ENCODE assay signal across 1 cellular context in the genomic region with DNA sequence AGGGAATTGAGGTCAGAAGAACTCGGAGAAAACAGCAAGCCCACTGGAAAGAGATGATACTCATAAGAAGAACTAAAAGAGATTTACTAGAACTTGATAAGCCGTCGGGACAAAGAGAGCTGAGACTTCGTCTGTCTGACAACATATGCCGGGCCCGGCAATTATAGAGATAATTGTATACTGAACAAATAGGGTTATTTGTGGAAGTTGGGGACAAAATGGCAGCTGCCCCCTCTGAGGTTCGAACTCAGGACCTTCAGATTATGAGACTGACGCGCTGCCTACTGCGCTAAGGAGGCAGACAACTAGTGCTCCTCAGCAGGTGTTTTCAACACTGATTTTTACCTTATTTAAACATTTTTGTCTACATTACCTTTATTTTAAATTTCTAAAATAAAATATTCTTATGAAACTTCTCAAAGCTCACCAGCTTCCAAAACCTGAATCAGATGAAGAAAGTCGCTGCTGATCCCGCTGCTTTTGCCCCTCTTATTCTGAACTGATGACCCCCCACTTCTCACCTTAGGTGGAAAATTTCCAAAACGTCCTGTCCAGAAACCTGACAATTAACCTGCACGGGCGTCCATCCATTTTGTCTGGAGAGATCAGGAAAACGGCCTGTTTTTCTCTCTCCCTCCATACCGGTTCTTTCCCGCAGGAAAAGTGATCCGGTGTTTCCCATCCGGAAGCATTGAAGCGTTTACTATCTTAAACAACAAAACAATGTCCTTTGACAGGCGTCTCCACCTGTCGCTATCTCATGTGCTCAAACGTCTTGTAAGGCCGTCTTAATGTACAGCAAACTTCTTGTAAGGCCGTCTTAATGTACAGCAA.
A peak's percentile ranks its signal among the peaks of the same experiment; 100 is the strongest.
TF ChIP-seq lines count a peak whose summit lies in the region.

No MANE protein-coding gene starts in this region.

TF ChIP-seq in HepG2, 621 proteins besides CTCF, POLR2A, EP300 and RAD21 (continued from another document and continues in another):
- no peak for TF ChIP-seq ZNF276 (CRISPR knock-in tag; IDR thresholded peaks at IDR 0.05; ENCODE audit: low read depth)
- no peak for TF ChIP-seq TSC22D2 (CRISPR knock-in tag; IDR thresholded peaks at IDR 0.05; ENCODE audit: borderline replicate concordance)
- TF ChIP-seq NKX3-1 (CRISPR knock-in tag; IDR thresholded peaks at IDR 0.05) = peak; percentile 68; the same call in 1 of the 2 replicates
- TF ChIP-seq ZNF766 (CRISPR knock-in tag; IDR thresholded peaks at IDR 0.05; ENCODE audit: borderline replicate concordance) = peak; percentile 60; the same call in 1 of the 2 replicates
- TF ChIP-seq ZBTB43 (CRISPR knock-in tag; conservative IDR thresholded peaks at IDR 0.05) = 0 out of 2 replicates have a peak, but pooled peaks have one; percentile 25
- TF ChIP-seq MBNL3 (CRISPR knock-in tag; conservative IDR thresholded peaks at IDR 0.05) = no peak
- TF ChIP-seq FOSL2 (CRISPR knock-in tag; IDR thresholded peaks at IDR 0.05) = peak; percentile 56
- TF ChIP-seq EED (CRISPR knock-in tag; IDR thresholded peaks at IDR 0.05) = no peak
- peak; percentile 26; the same call in 1 of the 2 replicates for TF ChIP-seq ARID4A (CRISPR knock-in tag; IDR thresholded peaks at IDR 0.05; ENCODE audit: borderline replicate concordance)
- TF ChIP-seq, protein P1, sequence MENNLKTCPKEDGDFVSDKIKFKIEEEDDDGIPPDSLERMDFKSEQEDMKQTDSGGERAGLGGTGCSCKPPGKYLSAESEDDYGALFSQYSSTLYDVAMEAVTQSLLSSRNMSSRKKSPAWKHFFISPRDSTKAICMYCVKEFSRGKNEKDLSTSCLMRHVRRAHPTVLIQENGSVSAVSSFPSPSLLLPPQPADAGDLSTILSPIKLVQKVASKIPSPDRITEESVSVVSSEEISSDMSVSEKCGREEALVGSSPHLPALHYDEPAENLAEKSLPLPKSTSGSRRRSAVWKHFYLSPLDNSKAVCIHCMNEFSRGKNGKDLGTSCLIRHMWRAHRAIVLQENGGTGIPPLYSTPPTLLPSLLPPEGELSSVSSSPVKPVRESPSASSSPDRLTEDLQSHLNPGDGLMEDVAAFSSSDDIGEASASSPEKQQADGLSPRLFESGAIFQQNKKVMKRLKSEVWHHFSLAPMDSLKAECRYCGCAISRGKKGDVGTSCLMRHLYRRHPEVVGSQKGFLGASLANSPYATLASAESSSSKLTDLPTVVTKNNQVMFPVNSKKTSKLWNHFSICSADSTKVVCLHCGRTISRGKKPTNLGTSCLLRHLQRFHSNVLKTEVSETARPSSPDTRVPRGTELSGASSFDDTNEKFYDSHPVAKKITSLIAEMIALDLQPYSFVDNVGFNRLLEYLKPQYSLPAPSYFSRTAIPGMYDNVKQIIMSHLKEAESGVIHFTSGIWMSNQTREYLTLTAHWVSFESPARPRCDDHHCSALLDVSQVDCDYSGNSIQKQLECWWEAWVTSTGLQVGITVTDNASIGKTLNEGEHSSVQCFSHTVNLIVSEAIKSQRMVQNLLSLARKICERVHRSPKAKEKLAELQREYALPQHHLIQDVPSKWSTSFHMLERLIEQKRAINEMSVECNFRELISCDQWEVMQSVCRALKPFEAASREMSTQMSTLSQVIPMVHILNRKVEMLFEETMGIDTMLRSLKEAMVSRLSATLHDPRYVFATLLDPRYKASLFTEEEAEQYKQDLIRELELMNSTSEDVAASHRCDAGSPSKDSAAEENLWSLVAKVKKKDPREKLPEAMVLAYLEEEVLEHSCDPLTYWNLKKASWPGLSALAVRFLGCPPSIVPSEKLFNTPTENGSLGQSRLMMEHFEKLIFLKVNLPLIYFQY (CRISPR knock-in tag; IDR thresholded peaks at IDR 0.05; ENCODE audit: borderline replicate concordance) = no peak
- no peak for TF ChIP-seq KDM5B (CRISPR knock-in tag; IDR thresholded peaks at IDR 0.05; ENCODE audit: borderline replicate concordance)
- TF ChIP-seq ZNF362 (CRISPR knock-in tag; IDR thresholded peaks at IDR 0.05; ENCODE audit: borderline replicate concordance) = 0 out of 2 replicates have a peak, but pooled peaks have one; percentile 27
- TF ChIP-seq HNF1B (CRISPR knock-in tag; IDR thresholded peaks at IDR 0.05) = peak; percentile 47; the same call in 1 of the 2 replicates
- no peak for TF ChIP-seq ZNF484 (CRISPR knock-in tag; IDR thresholded peaks at IDR 0.05; ENCODE audit: borderline replicate concordance, low read depth)
- TF ChIP-seq ZBTB8A (CRISPR knock-in tag; IDR thresholded peaks at IDR 0.05; ENCODE audit: borderline replicate concordance, low read depth) = no peak
- TF ChIP-seq PTBP1 (IDR thresholded peaks at IDR 0.05; ENCODE audit: low read depth, low read length, poor library complexity, severe bottlenecking) = no peak
- no peak for TF ChIP-seq NFATC3 (CRISPR knock-in tag; IDR thresholded peaks at IDR 0.05)
- TF ChIP-seq HMGA1 (CRISPR knock-in tag; conservative IDR thresholded peaks at IDR 0.05) = no peak
- TF ChIP-seq ISL2 (CRISPR knock-in tag; IDR thresholded peaks at IDR 0.05) = peak; percentile 60
- TF ChIP-seq ZNF580 (CRISPR knock-in tag; IDR thresholded peaks at IDR 0.05; ENCODE audit: borderline replicate concordance, low read depth) = peak; percentile 73; the same call in 1 of the 2 replicates
- TF ChIP-seq SKI (IDR thresholded peaks at IDR 0.05; ENCODE audit: partially characterized antibody) = peak; percentile 39
- no peak for TF ChIP-seq ZNF841 (CRISPR knock-in tag; IDR thresholded peaks at IDR 0.05; ENCODE audit: borderline replicate concordance)
- no peak for TF ChIP-seq FUBP1 (CRISPR knock-in tag; IDR thresholded peaks at IDR 0.05; ENCODE audit: borderline replicate concordance)
- TF ChIP-seq FOXK1 (CRISPR knock-in tag; IDR thresholded peaks at IDR 0.05; ENCODE audit: borderline replicate concordance, low read depth) = 0 out of 2 replicates have a peak, but pooled peaks have one; percentile 45
- no peak for TF ChIP-seq JUNB (CRISPR knock-in tag; IDR thresholded peaks at IDR 0.05; ENCODE audit: borderline replicate concordance)
- peak; percentile 18; the same call in 1 of the 2 replicates for TF ChIP-seq NR2C2 (CRISPR knock-in tag; IDR thresholded peaks at IDR 0.05; ENCODE audit: borderline replicate concordance)
- TF ChIP-seq ZNF317 (CRISPR knock-in tag; IDR thresholded peaks at IDR 0.05) = peak; percentile 56; the same call in 1 of the 2 replicates
- TF ChIP-seq HDAC6 (IDR thresholded peaks at IDR 0.05; ENCODE audit: low read depth, low read length) = no peak
- TF ChIP-seq CHD4 (IDR thresholded peaks at IDR 0.05; ENCODE audit: borderline replicate concordance, low read length) = 0 out of 2 replicates have a peak, but pooled peaks have one; percentile 39
- TF ChIP-seq ZNF501 (CRISPR knock-in tag; IDR thresholded peaks at IDR 0.05) = no peak
- TF ChIP-seq ZKSCAN1 (IDR thresholded peaks at IDR 0.05; ENCODE audit: low read length) = no peak; the same call in 1 of the 2 replicates
- TF ChIP-seq ZKSCAN8 (CRISPR knock-in tag; IDR thresholded peaks at IDR 0.05; ENCODE audit: borderline replicate concordance) = peak; percentile 93
- TF ChIP-seq NAIF1 (CRISPR knock-in tag; IDR thresholded peaks at IDR 0.05; ENCODE audit: borderline replicate concordance) = 0 out of 2 replicates have a peak, but pooled peaks have one; percentile 3
